Comparison of ENCODE assay signal across 8 cellular contexts in the genomic region with DNA sequence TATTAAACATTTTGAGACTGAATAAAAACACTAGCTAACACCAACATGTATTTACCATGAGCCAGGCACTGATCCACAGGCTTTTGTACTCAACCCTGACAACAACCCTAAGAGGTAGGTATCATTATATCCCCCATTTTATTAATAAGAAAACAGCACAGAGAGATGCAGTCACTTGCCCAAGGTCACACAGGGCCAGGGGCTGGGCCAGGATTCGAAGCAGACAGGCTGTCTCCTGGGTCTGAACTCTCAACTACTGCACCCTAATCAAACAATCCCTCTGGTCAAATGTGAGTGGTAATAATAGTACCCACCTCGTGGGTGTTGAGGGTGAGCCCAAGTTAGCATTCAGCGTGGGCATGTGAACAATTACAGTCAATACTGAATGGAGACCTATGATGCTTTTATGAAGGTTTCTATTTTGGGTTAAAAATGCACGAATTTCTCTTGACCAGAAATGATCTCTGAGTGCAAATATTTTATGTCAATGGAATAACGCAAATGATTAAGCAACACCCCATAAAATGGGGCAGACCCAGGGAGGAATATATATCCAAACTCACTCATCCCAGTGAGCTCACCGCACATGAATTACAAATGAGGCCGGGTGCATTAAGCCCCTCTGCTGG. TPM values are rescaled to one million over a fixed set of nuclear protein-coding genes. Genes with fewer than 3 reads are reported as not detected.
DNase-seq lines count a peak whose midpoint lies in the region; ATAC-seq and TF ChIP-seq lines count a peak whose summit lies in the region.
"Not testable (repeated sequence)": the region's sequence is repeated elsewhere in the genome, so short reads cannot be mapped to it uniquely, and the experiment has no call there.

No MANE protein-coding gene starts in this region.

- not testable (repeated sequence) for H3K36me3 ChIP-seq in endodermal cell (ENCODE audit: control insufficient read depth, insufficient read depth, low read length); iPS-18a (ENCODE audit: control insufficient read depth, low read depth, low read length)

- not testable (repeated sequence) for H3K9me3 ChIP-seq in endodermal cell (ENCODE audit: control insufficient read depth, low read length); iPS-18a (ENCODE audit: control insufficient read depth, low read depth, low read length)

- H3K4me3 ChIP-seq in HL-60 (replicated peaks; ENCODE audit: insufficient read depth, low read length) (peak overlapping the region; percentile 75), endodermal cell (ENCODE audit: low read length) (peak overlapping the region; percentile 82), iPS-18a (ENCODE audit: low read length) (peak overlapping the region; percentile 84)

- H3K4me1 Mint-ChIP-seq in T-helper 1 cell treated with Interleukin-12 subunit alpha and Interleukin-12 subunit beta and Interleukin-4 antibody, amounts not matched to agents 30 μg/mL and 1 μg/mL, for 36 hours (ENCODE audit: low read depth): peaks cover 22% of the 10 kb centered on the region
- H3K4me1 Mint-ChIP-seq in activated naive CD8-positive, alpha-beta T cell treated with anti-CD3 and anti-CD28 coated beads, Interleukin-2, amount 50 U/mL, for 24 hours: peaks cover 33% of the 10 kb centered on the region
- not testable (repeated sequence) for H3K4me1 Mint-ChIP-seq in endodermal cell
- peaks cover 11% of the 10 kb centered on the region for H3K4me1 Mint-ChIP-seq in nephron
- peaks cover 22 to 31% of the 10 kb centered on the region in 2 donors for H3K4me1 Mint-ChIP-seq in stimulated activated naive B cell treated with anti-CD40 and anti-IgM and Interleukin-4, amounts not matched to agents 10 μg/mL and 1 μg/mL and 100 μg/mL, for 72 hours

- H3K9me3 Mint-ChIP-seq in T-helper 1 cell treated with Interleukin-12 subunit alpha and Interleukin-12 subunit beta and Interleukin-4 antibody, amounts not matched to agents 30 μg/mL and 1 μg/mL, for 36 hours; activated naive CD8-positive, alpha-beta T cell treated with anti-CD3 and anti-CD28 coated beads, Interleukin-2, amount 50 U/mL, for 24 hours; endodermal cell; nephron; stimulated activated naive B cell treated with anti-CD40 and anti-IgM and Interleukin-4, amounts not matched to agents 10 μg/mL and 1 μg/mL and 100 μg/mL, for 72 hours: not testable (repeated sequence)

- H3K36me3 Mint-ChIP-seq in T-helper 1 cell treated with Interleukin-12 subunit alpha and Interleukin-12 subunit beta and Interleukin-4 antibody, amounts not matched to agents 30 μg/mL and 1 μg/mL, for 36 hours (ENCODE audit: low read depth); activated naive CD8-positive, alpha-beta T cell treated with anti-CD3 and anti-CD28 coated beads, Interleukin-2, amount 50 U/mL, for 24 hours (ENCODE audit: low read depth); endodermal cell (ENCODE audit: low read depth); nephron (ENCODE audit: low read depth): not testable (repeated sequence)
- peaks cover 10 to 22% of the 10 kb centered on the region in 2 donors for H3K36me3 Mint-ChIP-seq in stimulated activated naive B cell treated with anti-CD40 and anti-IgM and Interleukin-4, amounts not matched to agents 10 μg/mL and 1 μg/mL and 100 μg/mL, for 72 hours

- not testable (repeated sequence) for H3K4me1 ChIP-seq in endodermal cell (ENCODE audit: control insufficient read depth, insufficient read depth, low read length); iPS-18a (ENCODE audit: control insufficient read depth, low read depth, low read length)

- H3K27me3 ChIP-seq in HL-60 (ENCODE audit: insufficient read depth, poor library complexity, severe bottlenecking); endodermal cell (ENCODE audit: control insufficient read depth, insufficient read depth, low read length, poor library complexity, severe bottlenecking); iPS-18a (ENCODE audit: control insufficient read depth, insufficient read depth, low read length): not testable (repeated sequence)

- not testable (repeated sequence) for H3K27me3 Mint-ChIP-seq in T-helper 1 cell treated with Interleukin-12 subunit alpha and Interleukin-12 subunit beta and Interleukin-4 antibody, amounts not matched to agents 30 μg/mL and 1 μg/mL, for 36 hours (ENCODE audit: low read depth); activated naive CD8-positive, alpha-beta T cell treated with anti-CD3 and anti-CD28 coated beads, Interleukin-2, amount 50 U/mL, for 24 hours; endodermal cell (ENCODE audit: insufficient read depth); nephron (ENCODE audit: low read depth)
- H3K27me3 Mint-ChIP-seq in stimulated activated naive B cell treated with anti-CD40 and anti-IgM and Interleukin-4, amounts not matched to agents 10 μg/mL and 1 μg/mL and 100 μg/mL, for 72 hours: peaks cover 10 to 13% of the 10 kb centered on the region in 2 donors

- WGBS in endodermal cell (ENCODE audit: insufficient coverage in 1 of 2, insufficient read length in 1 of 2), 2 experiments: 0 to 41% methylated on average over 1 to 3 of the region's 7 CpGs

- not testable (repeated sequence) for ATAC-seq in activated naive CD8-positive, alpha-beta T cell treated with anti-CD3 and anti-CD28 coated beads, Interleukin-2, amount 50 U/mL, for 24 hours; stimulated activated naive B cell treated with anti-CD40 and anti-IgM and Interleukin-4, amounts not matched to agents 10 μg/mL and 1 μg/mL and 100 μg/mL, for 72 hours (replicated peaks)

- peak overlapping the region; percentile 69 for H3K27ac ChIP-seq in C4-2B
- H3K27ac ChIP-seq in HL-60 (replicated peaks); endodermal cell (ENCODE audit: low read depth, low read length); iPS-18a (ENCODE audit: low read length): not testable (repeated sequence)

- not testable (repeated sequence) for H3K9ac ChIP-seq in endodermal cell (ENCODE audit: extremely low read depth, low read length, poor library complexity, severe bottlenecking)
- peak overlapping the region; percentile 77 for H3K9ac ChIP-seq in iPS-18a (ENCODE audit: low read length)

- not testable (repeated sequence) for TF ChIP-seq CTCF in C4-2B (conservative IDR thresholded peaks at IDR 0.05); HL-60 (IDR thresholded peaks at IDR 0.05; ENCODE audit: insufficient read depth, low read length); endodermal cell (conservative IDR thresholded peaks at IDR 0.05); nephron (IDR thresholded peaks at IDR 0.05; ENCODE audit: unreplicated experiment in 3 of 3)

- DNase-seq in HL-60 (ENCODE audit: low read depth in 1 of 2, low spot score in 1 of 2); activated naive CD8-positive, alpha-beta T cell treated with anti-CD3 and anti-CD28 coated beads, Interleukin-2, amount 50 U/mL, for 24 hours; endodermal cell; stimulated activated naive B cell treated with anti-CD40 and anti-IgM and Interleukin-4, amounts not matched to agents 10 μg/mL and 1 μg/mL and 100 μg/mL, for 72 hours: not testable (repeated sequence)

- peak overlapping the region; percentile 67 for H3K27ac Mint-ChIP-seq in T-helper 1 cell treated with Interleukin-12 subunit alpha and Interleukin-12 subunit beta and Interleukin-4 antibody, amounts not matched to agents 30 μg/mL and 1 μg/mL, for 36 hours
- peak overlapping the region; percentile 90 for H3K27ac Mint-ChIP-seq in activated naive CD8-positive, alpha-beta T cell treated with anti-CD3 and anti-CD28 coated beads, Interleukin-2, amount 50 U/mL, for 24 hours
- peak overlapping the region; percentile 87 for H3K27ac Mint-ChIP-seq in endodermal cell
- H3K27ac Mint-ChIP-seq in nephron: peak overlapping the region; percentile 43 to 60 (median 45)
- peak overlapping the region; percentile 96 for H3K27ac Mint-ChIP-seq in stimulated activated naive B cell treated with anti-CD40 and anti-IgM and Interleukin-4, amounts not matched to agents 10 μg/mL and 1 μg/mL and 100 μg/mL, for 72 hours

- peak overlapping the region; percentile 91 for H3K4me3 Mint-ChIP-seq in T-helper 1 cell treated with Interleukin-12 subunit alpha and Interleukin-12 subunit beta and Interleukin-4 antibody, amounts not matched to agents 30 μg/mL and 1 μg/mL, for 36 hours
- peak overlapping the region; percentile 90 for H3K4me3 Mint-ChIP-seq in activated naive CD8-positive, alpha-beta T cell treated with anti-CD3 and anti-CD28 coated beads, Interleukin-2, amount 50 U/mL, for 24 hours
- H3K4me3 Mint-ChIP-seq in endodermal cell (peak overlapping the region; percentile 80), nephron (peak overlapping the region; percentile 88 to 92 (median 92))
- H3K4me3 Mint-ChIP-seq in stimulated activated naive B cell treated with anti-CD40 and anti-IgM and Interleukin-4, amounts not matched to agents 10 μg/mL and 1 μg/mL and 100 μg/mL, for 72 hours: peak overlapping the region; percentile 91 to 92

RNA-seq across cellular contexts. Expression of a gene that starts 1.0 kb away (rescaled TPM):
- 10 to 100 TPM in 1 of 2 donors, 1 to 10 TPM in 1; 8.6 to 15.6 TPM for total RNA-seq in endodermal cell
- polyA plus RNA-seq in endodermal cell (2013, experiment 1 of 2): 11.7 TPM
- polyA plus RNA-seq in endodermal cell (2013, experiment 2 of 2): 10.2 TPM

RNA-seq across cellular contexts. Expression of a gene that starts 24.9 kb away (rescaled TPM):
- 10 to 100 TPM; 25.1 to 32.3 TPM for total RNA-seq in endodermal cell
- polyA plus RNA-seq in endodermal cell (2013, experiment 1 of 2): 12.9 TPM
- polyA plus RNA-seq in endodermal cell (2013, experiment 2 of 2): 13.7 TPM

RNA-seq across cellular contexts. Expression of a gene that starts 30.8 kb away (rescaled TPM):
- under 1 TPM in 1 of 2 donors, not detected in 1; 0.51 TPM for total RNA-seq in endodermal cell
- polyA plus RNA-seq in endodermal cell (2013, experiment 1 of 2): 1.0 TPM
- polyA plus RNA-seq in endodermal cell (2013, experiment 2 of 2): 1.1 TPM

Comparison
In these comparisons a context has a peak if more than half of its experiments do, and no peak if none do; other contexts are left out.
1. H3K27ac Mint-ChIP-seq: peak in every context shown above with its lines; median percentile 96 in stimulated activated naive B cell treated with anti-CD40 and anti-IgM and Interleukin-4, amounts not matched to agents 10 μg/mL and 1 μg/mL and 100 μg/mL, for 72 hours; 90 in activated naive CD8-positive, alpha-beta T cell treated with anti-CD3 and anti-CD28 coated beads, Interleukin-2, amount 50 U/mL, for 24 hours; 87 in endodermal cell; 67 in T-helper 1 cell treated with Interleukin-12 subunit alpha and Interleukin-12 subunit beta and Interleukin-4 antibody, amounts not matched to agents 30 μg/mL and 1 μg/mL, for 36 hours; 45 in nephron.